ENCODE assay signal across 34 cellular contexts in the genomic region with DNA sequence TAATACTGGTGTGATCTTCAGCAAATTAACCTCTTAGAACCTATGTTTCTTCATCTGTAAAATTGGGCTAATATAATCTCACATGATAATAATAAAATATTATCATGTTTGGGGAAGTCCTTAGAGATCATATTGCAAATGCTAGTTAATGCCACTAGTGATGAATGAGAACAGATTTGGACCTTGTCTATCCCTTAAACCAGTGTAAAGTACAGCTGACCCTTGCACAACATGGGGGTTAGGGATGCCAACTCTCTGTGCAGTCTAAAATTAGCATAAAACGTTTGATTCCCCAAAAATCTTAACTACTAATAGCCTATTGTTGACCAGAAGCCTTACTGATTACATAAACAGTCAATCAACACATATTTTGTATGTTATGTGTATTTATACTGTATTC.
"Had no signal": no experiment of that assay in that cellular context is flagged by ENCODE, and none has a peak within 500 bp of the region (broad histone marks: within the 10 kb centered on the region; RNA-seq: fewer than 3 reads in every experiment).

No MANE protein-coding gene starts in this region.

- H3K36me3 ChIP-seq: MG63 had no signal

- H3K9me3 ChIP-seq: MG63 had no signal

- H3K27ac ChIP-seq: KMS-11 had no signal

- H3K9ac ChIP-seq: KMS-11 had no signal

- H3K4me2 ChIP-seq: KMS-11 had no signal

- H3K4me3 ChIP-seq: MG63 had no signal

- H3K27me3 ChIP-seq: MG63 had no signal

- DNase-seq: Karpas-422, Kasumi-1, MG63, MM.1S, MV-4-11, NCI-H1048, NCI-H1092, NCI-H1092 treated with DMSO at 0.1 percent for 48 hours, NCI-H1105, NCI-H1105 treated with DMSO at 0.1 percent for 48 hours, NCI-H1417, NCI-H1417 treated with DMSO at 0.1 percent for 48 hours, NCI-H1436, NCI-H1436 treated with DMSO at 0.1 percent for 48 hours, NCI-H146, NCI-H1694, NCI-H1694 treated with DMSO at 0.1 percent for 48 hours, NCI-H187, NCI-H187 treated with DMSO at 0.1 percent for 48 hours, NCI-H1930, NCI-H2029, NCI-H2029 treated with DMSO at 0.1 percent for 48 hours, NCI-H2081, NCI-H2081 treated with DMSO at 0.1 percent for 48 hours, NCI-H2107, NCI-H2171, NCI-H2171 treated with DMSO at 0.1 percent for 48 hours, NCI-H2227 treated with DMSO at 0.1 percent for 48 hours, NCI-H226, NCI-H345, NCI-H446, NCI-H510A, NCI-H510A treated with DMSO at 0.1 percent for 48 hours had no signal
